Comparison of ENCODE assay signal across 21 cellular contexts in the genomic region with DNA sequence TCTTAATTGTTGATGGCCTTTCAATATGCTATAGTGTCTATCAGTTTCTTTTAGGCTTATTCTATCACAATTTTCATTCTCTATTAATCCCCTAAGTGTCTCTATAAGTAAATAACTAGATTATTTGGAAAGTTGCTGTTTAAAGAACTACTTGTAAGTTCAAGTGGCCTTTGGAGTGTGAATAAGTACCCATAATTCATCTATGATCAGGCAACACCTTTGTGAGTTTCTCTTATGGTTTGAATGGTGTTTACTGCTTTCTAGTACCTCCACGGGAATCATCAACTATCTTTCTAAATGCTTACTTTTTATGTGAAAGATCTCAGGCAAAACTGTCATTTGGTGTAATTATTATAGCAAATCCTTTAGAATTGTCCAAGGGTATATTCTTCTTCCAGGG.
"Had no signal": no experiment of that assay in that cellular context is flagged by ENCODE, and none has a peak within 500 bp of the region (broad histone marks: within the 10 kb centered on the region; RNA-seq: fewer than 3 reads in every experiment).

No MANE protein-coding gene starts in this region.

- H3K4me1 ChIP-seq: SJSA1 had no signal

- H3K27me3 ChIP-seq: SJSA1 had no signal

- H3K36me3 ChIP-seq: SJSA1 had no signal

- H3K9me3 ChIP-seq: SJSA1 had no signal

- H3K27ac ChIP-seq: HL-60, SJSA1, SK-N-MC had no signal

- H3K4me3 ChIP-seq: SJSA1, SK-N-MC had no signal

- DNase-seq: KBM-7, MV-4-11, NCI-H1048, NCI-H1105 treated with DMSO at 0.1 percent for 48 hours, NCI-H1417 treated with DMSO at 0.1 percent for 48 hours, NCI-H146, NCI-H1694 treated with DMSO at 0.1 percent for 48 hours, NCI-H1930, NCI-H2171, NCI-H226, NCI-H446 treated with DMSO at 0.1 percent for 48 hours, NCI-H524 treated with DMSO at 0.1 percent for 48 hours, NCI-H69, NCI-H774, Right ventricle myocardium superior, RPMI8226, SIG-M5, T-helper 2 cell had no signal
